In the genomic region with DNA sequence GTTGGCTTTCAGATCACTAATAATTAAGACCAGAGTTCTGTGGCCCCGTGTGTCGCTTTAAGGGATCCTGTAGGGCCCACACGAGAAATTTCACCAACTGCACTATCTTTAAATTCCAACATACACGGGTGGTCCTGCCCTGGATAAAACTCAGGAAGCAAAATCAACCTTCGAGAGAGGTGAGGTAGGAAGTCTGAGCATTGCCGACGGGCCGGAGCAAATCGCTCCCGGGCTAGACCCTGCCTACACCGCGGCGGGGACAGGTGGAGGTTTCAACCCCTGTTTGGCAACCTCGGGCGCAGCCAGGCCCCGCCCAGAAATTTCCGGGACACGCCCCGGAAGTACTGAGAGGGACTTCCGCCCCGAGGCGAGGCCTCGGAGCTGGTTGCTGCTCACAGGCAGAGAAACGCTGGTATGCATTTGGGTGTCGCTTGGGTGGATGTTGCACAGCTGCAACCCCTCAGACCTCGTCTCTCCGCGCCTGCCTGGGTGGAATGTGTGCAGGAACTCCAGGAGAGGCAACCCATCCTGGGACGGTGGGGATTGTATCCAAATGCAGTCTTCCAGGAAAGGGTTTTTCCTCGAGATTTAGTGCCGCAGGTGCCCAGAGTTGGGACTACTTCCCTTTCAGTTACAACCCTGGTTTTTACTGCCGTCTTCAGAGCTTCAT, we compare ENCODE assay signal across 8 cellular contexts. TPM values are rescaled to one million over a fixed set of nuclear protein-coding genes. Genes with fewer than 3 reads are reported as not detected.
DNase-seq lines count a peak whose midpoint lies in the region; TF ChIP-seq lines count a peak whose summit lies in the region.

No MANE protein-coding gene starts in this region.

- no peak for TF ChIP-seq CTCF in WERI-Rb-1 (IDR thresholded peaks at IDR 0.05; ENCODE audit: low read depth, low read length)
- no peak for TF ChIP-seq CTCF in breast epithelium (IDR thresholded peaks at IDR 0.05)

- peak overlapping the region; percentile 61 for H3K27ac ChIP-seq in WERI-Rb-1
- no peak overlapping the region for H3K27ac ChIP-seq in breast epithelium

- DNase-seq in EL (peak; percentile 75), H7 (peak; percentile 89), NCI-H1105 treated with DMSO at 0.1 percent for 48 hours (lab: John Stamatoyannopoulos, UW) (peak; percentile 9), WERI-Rb-1 (peak; percentile 97), breast epithelium (ENCODE audit: low spot score in 2 of 2) (peak; percentile 22 to 56), inferior parietal cortex (ENCODE audit: extremely low spot score) (peak; percentile 65), DMS114 treated with DMSO at 0.1 percent for 48 hours (lab: John Stamatoyannopoulos, UW; ENCODE audit: unreplicated experiment) (no peak)
- DNase-seq in stimulated activated CD4-positive, alpha-beta T cell treated with anti-CD3 and anti-CD28 coated beads, Interleukin-12 subunit alpha, Interleukin-12 subunit beta, amount 100 ng/mL, for 4 hours = peak; percentile 84

- no peaks in the 10 kb centered on the region for H3K9me3 ChIP-seq in WERI-Rb-1 (ENCODE audit: severe bottlenecking)
- H3K9me3 ChIP-seq in breast epithelium = no peaks in the 10 kb centered on the region

- no peak for TF ChIP-seq POLR2A in breast epithelium (IDR thresholded peaks at IDR 0.05)

- no peaks in the 10 kb centered on the region for H3K4me1 ChIP-seq in breast epithelium

- H3K4me3 ChIP-seq in H7 (ENCODE audit: insufficient read depth, low read depth, low read length) (peak overlapping the region; percentile 52), WERI-Rb-1 (ENCODE audit: low read depth, low read length) (peak overlapping the region; percentile 50), breast epithelium (peak overlapping the region; percentile 42 to 70 (median 57))

- no peaks in the 10 kb centered on the region for H3K36me3 ChIP-seq in H7 (replicated peaks; ENCODE audit: control insufficient read depth, insufficient read depth, low read length)
- H3K36me3 ChIP-seq in WERI-Rb-1 = peaks cover 13% of the 10 kb centered on the region
- H3K36me3 ChIP-seq in breast epithelium = no peaks in the 10 kb centered on the region

- intact Hi-C loops in breast epithelium (cut with DNase I; ENCODE audit: low total_unique reads) = no loop called here

- H3K27me3 ChIP-seq in H7 (ENCODE audit: control insufficient read depth, insufficient read depth, low read length) = no peaks in the 10 kb centered on the region; the same call in 1 of the 2 replicates
- H3K27me3 ChIP-seq in WERI-Rb-1 (ENCODE audit: insufficient read depth, low read depth, severe bottlenecking) = no peaks in the 10 kb centered on the region
- no peaks in the 10 kb centered on the region for H3K27me3 ChIP-seq in breast epithelium

RNA-seq across cellular contexts. Expression of a gene that starts 19.9 kb away (rescaled TPM):
- 13.4 and 18.6 TPM in 2 replicates for total RNA-seq in H7 (2014; rRNA removed; shearing (Covaris generic))
- total RNA-seq in breast epithelium = 10 to 100 TPM; 21.9 to 33.8 (median 22.9) TPM

RNA-seq across cellular contexts. Expression of a gene that starts 37.1 kb away (rescaled TPM):
- 4.0 and 4.3 TPM in 2 replicates for total RNA-seq in H7 (2014; rRNA removed; shearing (Covaris generic))
- 1 to 10 TPM; 2.7 to 9.8 (median 9.7) TPM for total RNA-seq in breast epithelium
